Comparison of ENCODE assay signal across 18 cellular contexts in the genomic region with DNA sequence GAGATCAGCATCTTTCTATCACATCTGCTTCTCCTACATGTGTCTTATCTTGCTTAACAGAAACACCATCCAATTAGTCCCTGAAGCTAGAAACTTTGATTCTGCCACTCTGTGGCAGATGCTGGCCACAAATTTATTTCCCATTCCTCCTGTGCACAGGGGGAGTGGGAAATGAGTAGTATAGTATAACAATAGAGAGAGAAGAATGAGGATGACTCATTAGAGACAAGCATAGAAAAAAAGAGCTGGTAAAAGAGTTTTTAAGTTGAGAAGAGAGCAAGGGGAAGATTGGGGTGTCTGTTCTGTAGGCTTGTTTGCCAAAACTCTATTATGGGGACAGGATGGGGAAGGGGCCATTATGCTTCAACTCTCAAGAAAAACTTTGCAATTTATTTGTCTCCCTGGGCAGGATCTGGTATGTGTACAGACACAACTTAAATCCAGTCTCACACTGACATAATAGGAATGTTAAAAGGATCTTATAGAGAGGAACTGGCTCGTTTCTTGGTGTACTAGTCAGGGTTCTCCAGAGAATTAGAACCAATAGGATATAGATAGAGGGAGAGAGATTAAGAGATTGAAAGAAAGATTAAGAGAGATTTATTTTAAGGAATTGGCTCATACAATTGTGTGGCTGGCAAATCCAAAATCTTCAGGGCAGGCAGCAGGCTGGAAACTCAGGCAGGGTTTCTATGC.
DNase-seq lines count a peak whose midpoint lies in the region; ATAC-seq and TF ChIP-seq lines count a peak whose summit lies in the region.
"Had no signal": no experiment of that assay in that cellular context is flagged by ENCODE, and none has a peak within 500 bp of the region (broad histone marks: within the 10 kb centered on the region; RNA-seq: fewer than 3 reads in every experiment).

No MANE protein-coding gene starts in this region.

- H3K27me3 Mint-ChIP-seq in activated naive CD8-positive, alpha-beta T cell treated with anti-CD3 and anti-CD28 coated beads, Interleukin-2, amount 50 U/mL, for 24 hours: peaks cover 16% of the 10 kb centered on the region
- H3K27me3 Mint-ChIP-seq in activated naive CD8-positive, alpha-beta T cell treated with anti-CD3 and anti-CD28 coated beads for 36 hours: peaks cover 11% of the 10 kb centered on the region

- no peaks in the 10 kb centered on the region for H3K9me3 Mint-ChIP-seq in activated naive CD8-positive, alpha-beta T cell treated with anti-CD3 and anti-CD28 coated beads, Interleukin-2, amount 50 U/mL, for 24 hours
- H3K9me3 Mint-ChIP-seq in activated naive CD8-positive, alpha-beta T cell treated with anti-CD3 and anti-CD28 coated beads for 36 hours: no peaks in the 10 kb centered on the region
- H3K9me3 Mint-ChIP-seq: activated naive CD8-positive, alpha-beta T cell treated with anti-CD3 and anti-CD28 coated beads, Interleukin-2, amount 10 ng/mL, durations not matched to agents 7 days and 5 days; stimulated activated naive B cell treated with anti-CD40 and anti-IgM and Interleukin-4, amounts not matched to agents 10 μg/mL and 1 μg/mL and 100 μg/mL, for 72 hours had no signal

- ATAC-seq in activated naive CD8-positive, alpha-beta T cell treated with anti-CD3 and anti-CD28 coated beads, Interleukin-2, amount 50 U/mL, for 24 hours: peak; percentile 45
- ATAC-seq in RWPE2 (ENCODE audit: low read depth) (peak; percentile 66; the same call in 2 of the 3 replicates), aorta (ENCODE audit: low FRiP score) (peak; percentile 28), HG02759 (IDR thresholded peaks at IDR 0.05; ENCODE audit: unreplicated experiment) (no peak)
- ATAC-seq: gastrocnemius medialis; GM12878; stimulated activated naive B cell treated with anti-CD40 and anti-IgM and Interleukin-4, amounts not matched to agents 10 μg/mL and 1 μg/mL and 100 μg/mL, for 72 hours had no signal

- intact Hi-C loops in aorta (cut with DNase I): no loop called here

- H3K4me3 Mint-ChIP-seq in activated naive CD8-positive, alpha-beta T cell treated with anti-CD3 and anti-CD28 coated beads, Interleukin-2, amount 50 U/mL, for 24 hours: no peak overlapping the region
- no peak overlapping the region for H3K4me3 Mint-ChIP-seq in activated naive CD8-positive, alpha-beta T cell treated with anti-CD3 and anti-CD28 coated beads for 36 hours
- H3K4me3 Mint-ChIP-seq: activated naive CD8-positive, alpha-beta T cell treated with anti-CD3 and anti-CD28 coated beads, Interleukin-2, amount 10 ng/mL, durations not matched to agents 7 days and 5 days; stimulated activated naive B cell treated with anti-CD40 and anti-IgM and Interleukin-4, amounts not matched to agents 10 μg/mL and 1 μg/mL and 100 μg/mL, for 72 hours had no signal

- H3K27ac ChIP-seq in RWPE2 (ENCODE audit: poor library complexity, severe bottlenecking): no peak overlapping the region
- H3K27ac ChIP-seq in aorta (ENCODE audit: low read depth in 1 of 2, low read length in 2 of 2): no peak overlapping the region
- H3K27ac ChIP-seq: gastrocnemius medialis, uterus had no signal

- no peak for DNase-seq in activated naive CD8-positive, alpha-beta T cell treated with anti-CD3 and anti-CD28 coated beads, Interleukin-2, amount 50 U/mL, for 24 hours
- DNase-seq in activated naive CD8-positive, alpha-beta T cell treated with anti-CD3 and anti-CD28 coated beads for 36 hours: no peak
- no peak for DNase-seq in RWPE2 (ENCODE audit: low spot score)
- peak; percentile 18 for DNase-seq in fibroblast of mammary gland (ENCODE audit: low read depth)
- DNase-seq in aorta: no peak
- DNase-seq in stimulated activated CD4-positive, alpha-beta T cell treated with anti-CD3 and anti-CD28 coated beads, Interleukin-2, amount 100 ng/mL, for 24 hours: no peak
- no peak for DNase-seq in NCI-H146 treated with DMSO at 0.1 percent for 48 hours (lab: John Stamatoyannopoulos, UW; ENCODE audit: unreplicated experiment)
- DNase-seq: activated naive CD8-positive, alpha-beta T cell treated with anti-CD3 and anti-CD28 coated beads, Interleukin-2, amount 10 ng/mL, durations not matched to agents 7 days and 5 days; DMS153; dorsolateral prefrontal cortex; gastrocnemius medialis; NCI-H1092 treated with DMSO at 0.1 percent for 48 hours; NCI-H526; stimulated activated CD4-positive, alpha-beta T cell treated with anti-CD3 and anti-CD28 coated beads, Interleukin-4, amount 100 ng/mL, for 24 hours; stimulated activated naive B cell treated with anti-CD40 and anti-IgM and Interleukin-4, amounts not matched to agents 10 μg/mL and 1 μg/mL and 100 μg/mL, for 72 hours; uterus had no signal

- no peaks in the 10 kb centered on the region for H3K27me3 ChIP-seq in RWPE2 (ENCODE audit: insufficient read depth, poor library complexity, severe bottlenecking)
- no peaks in the 10 kb centered on the region for H3K27me3 ChIP-seq in aorta (ENCODE audit: control insufficient read depth in 1 of 2, insufficient read depth in 2 of 2, low read length in 1 of 2)
- H3K27me3 ChIP-seq: dorsolateral prefrontal cortex, gastrocnemius medialis, uterus had no signal

- no peak overlapping the region for H3K27ac Mint-ChIP-seq in activated naive CD8-positive, alpha-beta T cell treated with anti-CD3 and anti-CD28 coated beads, Interleukin-2, amount 50 U/mL, for 24 hours
- no peak overlapping the region for H3K27ac Mint-ChIP-seq in activated naive CD8-positive, alpha-beta T cell treated with anti-CD3 and anti-CD28 coated beads for 36 hours
- H3K27ac Mint-ChIP-seq: activated naive CD8-positive, alpha-beta T cell treated with anti-CD3 and anti-CD28 coated beads, Interleukin-2, amount 10 ng/mL, durations not matched to agents 7 days and 5 days; stimulated activated naive B cell treated with anti-CD40 and anti-IgM and Interleukin-4, amounts not matched to agents 10 μg/mL and 1 μg/mL and 100 μg/mL, for 72 hours had no signal

- no peaks in the 10 kb centered on the region for H3K36me3 Mint-ChIP-seq in activated naive CD8-positive, alpha-beta T cell treated with anti-CD3 and anti-CD28 coated beads, Interleukin-2, amount 50 U/mL, for 24 hours (ENCODE audit: low read depth)
- no peaks in the 10 kb centered on the region for H3K36me3 Mint-ChIP-seq in activated naive CD8-positive, alpha-beta T cell treated with anti-CD3 and anti-CD28 coated beads for 36 hours
- H3K36me3 Mint-ChIP-seq: activated naive CD8-positive, alpha-beta T cell treated with anti-CD3 and anti-CD28 coated beads, Interleukin-2, amount 10 ng/mL, durations not matched to agents 7 days and 5 days; stimulated activated naive B cell treated with anti-CD40 and anti-IgM and Interleukin-4, amounts not matched to agents 10 μg/mL and 1 μg/mL and 100 μg/mL, for 72 hours had no signal

- H3K4me3 ChIP-seq in RWPE2 (ENCODE audit: severe bottlenecking): no peak overlapping the region
- no peak overlapping the region for H3K4me3 ChIP-seq in fibroblast of mammary gland (ENCODE audit: control insufficient read depth, low read depth, low read length)
- no peak overlapping the region for H3K4me3 ChIP-seq in aorta (ENCODE audit: low read length in 2 of 2)
- H3K4me3 ChIP-seq: dorsolateral prefrontal cortex, gastrocnemius medialis, GM12878, uterus had no signal

- H3K4me1 ChIP-seq in RWPE2 (ENCODE audit: insufficient read depth, poor library complexity, severe bottlenecking): no peaks in the 10 kb centered on the region
- H3K4me1 ChIP-seq in aorta (ENCODE audit: control insufficient read depth in 1 of 2, insufficient read depth in 2 of 2, low read length in 2 of 2): no peaks in the 10 kb centered on the region
- H3K4me1 ChIP-seq: uterus had no signal

- TF ChIP-seq CTCF in RWPE2 (IDR thresholded peaks at IDR 0.05; ENCODE audit: poor library complexity, severe bottlenecking) (no peak), fibroblast of mammary gland (conservative IDR thresholded peaks at IDR 0.05; ENCODE audit: control insufficient read depth, insufficient read depth, low read depth, low read length) (no peak)

- H3K36me3 ChIP-seq in RWPE2 (ENCODE audit: low read depth) (no peaks in the 10 kb centered on the region), aorta (ENCODE audit: control insufficient read depth in 1 of 2, insufficient read depth in 2 of 2, low read length in 1 of 2) (no peaks in the 10 kb centered on the region)
- H3K36me3 ChIP-seq: gastrocnemius medialis, uterus had no signal

- 0 to 9% methylated on average over 1 of the region's 1 CpG for WGBS in aorta, 2 donors

- peaks cover 8% of the 10 kb centered on the region for H3K4me1 Mint-ChIP-seq in activated naive CD8-positive, alpha-beta T cell treated with anti-CD3 and anti-CD28 coated beads, Interleukin-2, amount 50 U/mL, for 24 hours
- peaks cover 6% of the 10 kb centered on the region for H3K4me1 Mint-ChIP-seq in activated naive CD8-positive, alpha-beta T cell treated with anti-CD3 and anti-CD28 coated beads for 36 hours
- H3K4me1 Mint-ChIP-seq: activated naive CD8-positive, alpha-beta T cell treated with anti-CD3 and anti-CD28 coated beads, Interleukin-2, amount 10 ng/mL, durations not matched to agents 7 days and 5 days; stimulated activated naive B cell treated with anti-CD40 and anti-IgM and Interleukin-4, amounts not matched to agents 10 μg/mL and 1 μg/mL and 100 μg/mL, for 72 hours had no signal

- H3K9me3 ChIP-seq in RWPE2 (ENCODE audit: severe bottlenecking): no peaks in the 10 kb centered on the region
- peaks cover 4% of the 10 kb centered on the region for H3K9me3 ChIP-seq in aorta (ENCODE audit: control insufficient read depth, low read length)
- H3K9me3 ChIP-seq: gastrocnemius medialis, uterus had no signal
